In genomic region chr21:41994613-41995012, GRCh38 we compare ENCODE assay signal across 2 cellular contexts.
TF ChIP-seq lines count a peak whose summit lies in the region.

No MANE protein-coding gene starts in this region.

TF ChIP-seq in HEK293, 187 proteins besides CTCF, POLR2A, EP300 and RAD21:
- 0 out of 2 replicates have a peak, but pooled peaks have one; percentile 35 for TF ChIP-seq ZFHX2 (tag by site-specific recombination; conservative IDR thresholded peaks at IDR 0.05)
- peak; percentile 50; the same call in 1 of the 2 replicates for TF ChIP-seq EGR2 (tag by site-specific recombination; IDR thresholded peaks at IDR 0.05; ENCODE audit: low read depth)
TF ChIP-seq in HEK293: peak in this region for 2; not testable (repeated sequence) for 185.

TF ChIP-seq in GM12878, 131 proteins besides CTCF, POLR2A, EP300 and RAD21:
- TF ChIP-seq POLR2AphosphoS5 (IDR thresholded peaks at IDR 0.05; ENCODE audit: low read length), result 0 out of 2 replicates have a peak, but pooled peaks have one; percentile 19
